8 cellular contexts compared by ENCODE assay signal in the genomic region with DNA sequence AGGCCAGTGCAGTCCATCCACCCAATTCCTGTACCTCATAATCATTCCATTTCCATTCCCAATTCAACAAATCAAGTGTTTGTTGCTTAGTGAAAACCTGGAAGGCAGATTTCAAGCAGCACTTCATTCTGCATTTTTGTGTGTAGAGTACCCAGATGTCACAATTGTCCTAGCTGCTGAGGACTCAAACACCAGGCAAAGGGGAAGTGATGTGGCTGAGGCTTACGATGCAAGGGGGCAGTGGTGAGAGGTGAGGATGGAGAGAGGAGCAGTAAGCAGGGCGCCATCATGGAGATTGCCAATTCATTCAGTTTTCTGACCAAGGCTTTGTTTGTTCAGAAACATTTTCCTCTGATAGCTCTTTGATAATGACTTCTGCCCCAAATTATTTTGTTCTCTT.
DNase-seq lines count a peak whose midpoint lies in the region; ATAC-seq and TF ChIP-seq lines count a peak whose summit lies in the region.

No MANE protein-coding gene starts in this region.

- peak in 1 of 4 donors; percentile 36 for TF ChIP-seq EP300 in upper lobe of left lung (IDR thresholded peaks at IDR 0.05)

- no peak overlapping the region for H3K4me3 ChIP-seq in cardiac muscle cell
- H3K4me3 ChIP-seq in upper lobe of left lung = no peak overlapping the region

- no peaks in the 10 kb centered on the region for H3K27me3 ChIP-seq in cardiac muscle cell
- H3K27me3 ChIP-seq in upper lobe of left lung = no peaks in the 10 kb centered on the region

- no peaks in the 10 kb centered on the region for H3K9me3 ChIP-seq in cardiac muscle cell (ENCODE audit: low read depth)
- no peaks in the 10 kb centered on the region for H3K9me3 ChIP-seq in upper lobe of left lung

- H3K4me3 Mint-ChIP-seq in endothelial cell (ENCODE audit: unreplicated experiment) = no peak overlapping the region

- no peak for ATAC-seq in Right ventricle myocardium superior (ENCODE audit: poor library complexity)
- peak; percentile 61 to 62 for ATAC-seq in upper lobe of left lung (ENCODE audit: low FRiP score in 2 of 2)
- ATAC-seq in HG03175 (IDR thresholded peaks at IDR 0.05; ENCODE audit: unreplicated experiment) = no peak
- ATAC-seq in activated naive CD4-positive, alpha-beta T cell treated with anti-CD3 and anti-CD28 coated beads, Interleukin-2, amount 50 U/mL, for 72 hours = no peak

- peaks cover 20% of the 10 kb centered on the region for H3K4me1 Mint-ChIP-seq in endothelial cell (ENCODE audit: unreplicated experiment)

- H3K27ac ChIP-seq in cardiac muscle cell = peak overlapping the region; percentile 51
- peak overlapping the region; percentile 50 to 85 (median 62) for H3K27ac ChIP-seq in upper lobe of left lung

- no peak for TF ChIP-seq POLR2A in upper lobe of left lung (IDR thresholded peaks at IDR 0.05)

- H3K9me3 Mint-ChIP-seq in endothelial cell (ENCODE audit: unreplicated experiment) = no peaks in the 10 kb centered on the region
- no peaks in the 10 kb centered on the region for H3K9me3 Mint-ChIP-seq in activated naive CD4-positive, alpha-beta T cell treated with anti-CD3 and anti-CD28 coated beads, Interleukin-2, amount 50 U/mL, for 72 hours

- peaks cover 10% of the 10 kb centered on the region for H3K4me1 ChIP-seq in cardiac muscle cell (ENCODE audit: low read depth)
- peaks cover 14 to 18% (median 17%) of the 10 kb centered on the region in 4 donors for H3K4me1 ChIP-seq in upper lobe of left lung

- intact Hi-C loops in Right ventricle myocardium superior (cut with DNase I) = no loop called here

- 52 to 64% methylated on average over 2 of the region's 2 CpGs for WGBS in upper lobe of left lung, 2 donors

- peak overlapping the region; percentile 50 for H3K27ac Mint-ChIP-seq in endothelial cell (ENCODE audit: unreplicated experiment)
- no peak overlapping the region for H3K27ac Mint-ChIP-seq in activated naive CD4-positive, alpha-beta T cell treated with anti-CD3 and anti-CD28 coated beads, Interleukin-2, amount 50 U/mL, for 72 hours

- H3K36me3 ChIP-seq in cardiac muscle cell (no peaks in the 10 kb centered on the region), upper lobe of left lung (no peaks in the 10 kb centered on the region)

- DNase-seq in cardiac muscle cell (ENCODE audit: low read depth in 1 of 2, low spot score in 1 of 2) (peak in 1 of 2 donors; percentile 18), Right ventricle myocardium superior (no peak), NOMO-1 treated with DMSO at 0.1 percent for 48 hours (lab: John Stamatoyannopoulos, UW; ENCODE audit: unreplicated experiment) (peak; percentile 73), endothelial cell (ENCODE audit: low spot score) (no peak), upper lobe of left lung (peak in 1 of 2 donors; percentile 64), LoVo (ENCODE audit: low spot score) (no peak)
- DNase-seq in activated naive CD4-positive, alpha-beta T cell treated with anti-CD3 and anti-CD28 coated beads, Interleukin-2, amount 50 U/mL, for 72 hours (ENCODE audit: low spot score in 2 of 2) = no peak

- no peak for TF ChIP-seq CTCF in cardiac muscle cell (IDR thresholded peaks at IDR 0.05; ENCODE audit: low read depth, low read length)
- TF ChIP-seq CTCF in endothelial cell (IDR thresholded peaks at IDR 0.05; ENCODE audit: unreplicated experiment) = no peak
- no peak for TF ChIP-seq CTCF in upper lobe of left lung (IDR thresholded peaks at IDR 0.05)

- H3K36me3 Mint-ChIP-seq in endothelial cell (ENCODE audit: low read depth, unreplicated experiment) = no peaks in the 10 kb centered on the region
- H3K36me3 Mint-ChIP-seq in activated naive CD4-positive, alpha-beta T cell treated with anti-CD3 and anti-CD28 coated beads, Interleukin-2, amount 50 U/mL, for 72 hours = no peaks in the 10 kb centered on the region

- no peaks in the 10 kb centered on the region for H3K27me3 Mint-ChIP-seq in endothelial cell (ENCODE audit: unreplicated experiment)

Comparison
In these comparisons a context has a peak if more than half of its experiments do, and no peak if none do; other contexts are left out.
1. ATAC-seq: peak in upper lobe of left lung (2 of 2); none in Right ventricle myocardium superior (single experiment), HG03175 (single experiment) and activated naive CD4-positive, alpha-beta T cell treated with anti-CD3 and anti-CD28 coated beads, Interleukin-2, amount 50 U/mL, for 72 hours (0 of 2).